ENCODE assay signal across 12 cellular contexts in genomic region chr11:14541180-14541579, GRCh38. TPM values are rescaled to one million over a fixed set of nuclear protein-coding genes. Genes with fewer than 3 reads are reported as not detected.
DNase-seq lines count a peak whose midpoint lies in the region; TF ChIP-seq lines count a peak whose summit lies in the region.
"Had no signal": no experiment of that assay in that cellular context is flagged by ENCODE, and none has a peak within 500 bp of the region (broad histone marks: within the 10 kb centered on the region; RNA-seq: fewer than 3 reads in every experiment).

No MANE protein-coding gene starts in this region.

- 12 to 36% (median 13%) methylated on average over 4 of the region's 4 CpGs for WGBS in stomach, 5 donors

- H3K9me3 ChIP-seq in right atrium auricular region (no peaks in the 10 kb centered on the region), stomach (no peaks in the 10 kb centered on the region)

- H3K36me3 Mint-ChIP-seq in T-helper 2 cell treated with Interferon-gamma antibody and Interleukin-4, amounts not matched to agents 5 μg/mL and 100 μg/mL, for 36 hours (ENCODE audit: low read depth) = peaks cover 37% of the 10 kb centered on the region

- H3K27me3 ChIP-seq in right atrium auricular region = no peaks in the 10 kb centered on the region
- no peaks in the 10 kb centered on the region for H3K27me3 ChIP-seq in stomach

- no peak for TF ChIP-seq POLR2A in stomach (IDR thresholded peaks at IDR 0.05)

- no peak overlapping the region for H3K27ac Mint-ChIP-seq in T-helper 2 cell treated with Interferon-gamma antibody and Interleukin-4, amounts not matched to agents 5 μg/mL and 100 μg/mL, for 36 hours

- H3K4me3 ChIP-seq in right atrium auricular region (no peak overlapping the region), stomach (no peak overlapping the region)

- TF ChIP-seq CTCF in right atrium auricular region (IDR thresholded peaks at IDR 0.05) (no peak), stomach (IDR thresholded peaks at IDR 0.05) (no peak)

- DNase-seq in MV-4-11 (lab: John Stamatoyannopoulos, UW) (peak; percentile 62), astrocyte of the hippocampus (ENCODE audit: low read depth, low spot score) (peak; percentile 11), right atrium auricular region (ENCODE audit: low spot score) (peak; percentile 73), stomach (no peak), NK-92 (lab: John Stamatoyannopoulos, UW; ENCODE audit: unreplicated experiment) (no peak), epidermal melanocyte (ENCODE audit: insufficient read length, low spot score) (no peak)
- no peak for DNase-seq in activated T-cell treated with anti-CD3 and anti-CD28 coated beads, Interleukin-2, amount 50 U/mL, for 1 hour
- no peak for DNase-seq in T-helper 2 cell treated with Interferon-gamma antibody and Interleukin-4, amounts not matched to agents 5 μg/mL and 100 μg/mL, for 36 hours (ENCODE audit: low spot score)
- DNase-seq: activated CD4-positive, alpha-beta T cell treated with anti-CD3 and anti-CD28 coated beads for 1 hour; activated effector memory CD4-positive, alpha-beta T cell treated with Interleukin-2 at 50 U/mL for 16 hours; cortex of kidney; DMS53 had no signal

- no peaks in the 10 kb centered on the region for H3K27me3 Mint-ChIP-seq in T-helper 2 cell treated with Interferon-gamma antibody and Interleukin-4, amounts not matched to agents 5 μg/mL and 100 μg/mL, for 36 hours (ENCODE audit: low read depth)

- intact Hi-C loops in stomach (cut with DNase I; ENCODE audit: low total_unique reads) = loop anchor here (10.0 kb wide), 1 partner anchor 364 kb away; no protein-coding TSS in a partner anchor

- no peak overlapping the region for H3K4me3 Mint-ChIP-seq in T-helper 2 cell treated with Interferon-gamma antibody and Interleukin-4, amounts not matched to agents 5 μg/mL and 100 μg/mL, for 36 hours

- peaks cover 46% of the 10 kb centered on the region for H3K4me1 Mint-ChIP-seq in T-helper 2 cell treated with Interferon-gamma antibody and Interleukin-4, amounts not matched to agents 5 μg/mL and 100 μg/mL, for 36 hours (ENCODE audit: low read depth)

- H3K36me3 ChIP-seq in right atrium auricular region = no peaks in the 10 kb centered on the region
- no peaks in the 10 kb centered on the region for H3K36me3 ChIP-seq in stomach

- TF ChIP-seq EP300 in stomach (IDR thresholded peaks at IDR 0.05) = no peak

- H3K27ac ChIP-seq in right atrium auricular region (peak overlapping the region; percentile 63 to 73), stomach (peak overlapping the region in 3 of 5 donors; percentile 22 to 38 (median 23))

- peaks cover 0 to 49% of the 10 kb centered on the region in 2 donors for H3K4me1 ChIP-seq in right atrium auricular region
- peaks cover 0 to 40% (median 15%) of the 10 kb centered on the region in 4 donors for H3K4me1 ChIP-seq in stomach

- peaks cover 5% of the 10 kb centered on the region for H3K9me3 Mint-ChIP-seq in T-helper 2 cell treated with Interferon-gamma antibody and Interleukin-4, amounts not matched to agents 5 μg/mL and 100 μg/mL, for 36 hours

RNA-seq across cellular contexts. Expression of gene PSMA1, which starts 21.0 kb away (rescaled TPM):
- total RNA-seq in right atrium auricular region = 100 to 1,000 TPM in 1 of 2 donors, 10 to 100 TPM in 1; 96.0 to 104 TPM
- total RNA-seq in stomach = 100 to 1,000 TPM in 1 of 5 donors, 10 to 100 TPM in 4; 26.8 to 191 (median 56.8) TPM
- polyA plus RNA-seq in stomach = 100 to 1,000 TPM; 128 to 154 (median 144) TPM

RNA-seq across cellular contexts. Expression of gene COPB1, which starts 41.6 kb away (rescaled TPM):
- total RNA-seq in right atrium auricular region (10 to 100 TPM; 61.0 to 61.3 TPM), stomach (100 to 1,000 TPM in 1 of 5 donors, 10 to 100 TPM in 4; 36.8 to 196 (median 69.2) TPM)
- 10 to 100 TPM; 40.1 to 48.3 (median 45.3) TPM for polyA plus RNA-seq in stomach

Comparison
In these comparisons a context has a peak if more than half of its experiments do, and no peak if none do; other contexts are left out.
1. DNase-seq: peak in MV-4-11 (single experiment), astrocyte of the hippocampus (single experiment) and right atrium auricular region (single experiment); none in stomach (single experiment), NK-92 (single experiment), activated T-cell treated with anti-CD3 and anti-CD28 coated beads, Interleukin-2, amount 50 U/mL, for 1 hour (single experiment), epidermal melanocyte (single experiment) and T-helper 2 cell treated with Interferon-gamma antibody and Interleukin-4, amounts not matched to agents 5 μg/mL and 100 μg/mL, for 36 hours (single experiment).